1 cellular context compared by ENCODE assay signal in the genomic region with DNA sequence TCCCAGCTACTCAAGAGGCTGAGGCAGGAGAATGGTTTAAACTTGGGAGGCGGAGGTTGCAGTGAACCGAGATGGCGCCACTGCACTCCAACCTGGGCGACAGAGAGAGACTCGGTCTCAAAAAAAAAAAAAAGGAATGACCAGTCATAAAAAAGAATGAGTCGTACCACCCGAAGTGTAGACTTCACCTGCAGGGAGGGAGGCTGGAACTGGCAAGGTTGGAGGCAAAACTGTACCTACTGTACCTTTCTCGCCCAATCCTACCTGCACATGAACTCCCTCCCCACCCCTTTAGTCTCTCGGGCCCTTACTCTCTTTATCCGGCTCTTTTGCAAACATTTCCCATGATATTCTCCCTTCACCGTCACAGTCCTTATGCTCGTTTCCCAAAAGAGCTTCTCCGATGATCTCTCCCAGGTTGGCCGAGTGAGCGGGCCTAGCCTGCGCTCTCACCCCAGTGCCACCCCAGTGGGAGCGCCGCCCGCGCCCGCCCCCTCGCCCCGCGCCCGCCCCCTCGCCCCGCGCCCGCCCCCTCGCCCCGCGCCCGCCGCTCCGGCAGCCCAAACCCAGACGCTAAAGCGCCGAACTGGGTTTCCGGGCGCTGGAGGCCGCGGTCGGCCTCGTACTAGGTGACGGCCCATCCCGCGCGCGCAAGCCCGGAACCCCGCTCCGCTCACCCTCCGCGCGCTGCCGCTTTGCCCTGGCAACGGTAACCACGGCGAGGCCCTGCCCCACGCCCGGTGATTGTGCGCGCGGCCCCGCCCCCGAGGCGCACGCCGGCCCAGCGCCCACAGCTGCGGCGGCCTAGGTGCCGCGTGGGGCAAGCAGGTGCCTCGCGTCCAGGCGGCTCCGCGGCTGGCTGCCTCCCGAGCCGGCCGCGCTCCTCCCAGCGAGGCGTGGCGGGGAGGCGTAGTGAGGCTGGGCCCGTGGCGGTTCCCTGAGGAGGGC.
TF ChIP-seq lines count a peak whose summit lies in the region.

A gene (plus strand): TSS at position 772 of the 948 bp plus-strand sequence. CDS start 294 bp downstream, outside the sequence.

TF ChIP-seq in K562, 482 proteins besides CTCF, POLR2A, EP300 and RAD21 (continued from another document and continues in another):
- TF ChIP-seq, protein P1, sequence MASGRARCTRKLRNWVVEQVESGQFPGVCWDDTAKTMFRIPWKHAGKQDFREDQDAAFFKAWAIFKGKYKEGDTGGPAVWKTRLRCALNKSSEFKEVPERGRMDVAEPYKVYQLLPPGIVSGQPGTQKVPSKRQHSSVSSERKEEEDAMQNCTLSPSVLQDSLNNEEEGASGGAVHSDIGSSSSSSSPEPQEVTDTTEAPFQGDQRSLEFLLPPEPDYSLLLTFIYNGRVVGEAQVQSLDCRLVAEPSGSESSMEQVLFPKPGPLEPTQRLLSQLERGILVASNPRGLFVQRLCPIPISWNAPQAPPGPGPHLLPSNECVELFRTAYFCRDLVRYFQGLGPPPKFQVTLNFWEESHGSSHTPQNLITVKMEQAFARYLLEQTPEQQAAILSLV (tag; IDR thresholded peaks at IDR 0.05) = no peak
- no peak for TF ChIP-seq ZKSCAN8 (CRISPR knock-in tag; IDR thresholded peaks at IDR 0.05)
- no peak for TF ChIP-seq U2AF2 (optimal IDR thresholded peaks at IDR 0.05; ENCODE audit: low read depth, low read length)
- TF ChIP-seq ESRRB (CRISPR knock-in tag; IDR thresholded peaks at IDR 0.05; ENCODE audit: borderline replicate concordance) = no peak
- TF ChIP-seq, protein P2, sequence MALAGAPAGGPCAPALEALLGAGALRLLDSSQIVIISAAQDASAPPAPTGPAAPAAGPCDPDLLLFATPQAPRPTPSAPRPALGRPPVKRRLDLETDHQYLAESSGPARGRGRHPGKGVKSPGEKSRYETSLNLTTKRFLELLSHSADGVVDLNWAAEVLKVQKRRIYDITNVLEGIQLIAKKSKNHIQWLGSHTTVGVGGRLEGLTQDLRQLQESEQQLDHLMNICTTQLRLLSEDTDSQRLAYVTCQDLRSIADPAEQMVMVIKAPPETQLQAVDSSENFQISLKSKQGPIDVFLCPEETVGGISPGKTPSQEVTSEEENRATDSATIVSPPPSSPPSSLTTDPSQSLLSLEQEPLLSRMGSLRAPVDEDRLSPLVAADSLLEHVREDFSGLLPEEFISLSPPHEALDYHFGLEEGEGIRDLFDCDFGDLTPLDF (CRISPR knock-in tag; IDR thresholded peaks at IDR 0.05) = no peak
- no peak for TF ChIP-seq LARP7 (IDR thresholded peaks at IDR 0.05)
- no peak for TF ChIP-seq HOXB6 (CRISPR knock-in tag; IDR thresholded peaks at IDR 0.05; ENCODE audit: borderline replicate concordance)
- TF ChIP-seq, protein P3, sequence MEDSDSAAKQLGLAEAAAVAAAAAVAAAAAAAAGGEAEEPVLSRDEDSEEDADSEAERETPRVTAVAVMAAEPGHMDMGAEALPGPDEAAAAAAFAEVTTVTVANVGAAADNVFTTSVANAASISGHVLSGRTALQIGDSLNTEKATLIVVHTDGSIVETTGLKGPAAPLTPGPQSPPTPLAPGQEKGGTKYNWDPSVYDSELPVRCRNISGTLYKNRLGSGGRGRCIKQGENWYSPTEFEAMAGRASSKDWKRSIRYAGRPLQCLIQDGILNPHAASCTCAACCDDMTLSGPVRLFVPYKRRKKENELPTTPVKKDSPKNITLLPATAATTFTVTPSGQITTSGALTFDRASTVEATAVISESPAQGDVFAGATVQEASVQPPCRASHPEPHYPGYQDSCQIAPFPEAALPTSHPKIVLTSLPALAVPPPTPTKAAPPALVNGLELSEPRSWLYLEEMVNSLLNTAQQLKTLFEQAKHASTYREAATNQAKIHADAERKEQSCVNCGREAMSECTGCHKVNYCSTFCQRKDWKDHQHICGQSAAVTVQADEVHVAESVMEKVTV (CRISPR knock-in tag; IDR thresholded peaks at IDR 0.05) = no peak
- TF ChIP-seq MXI1 (IDR thresholded peaks at IDR 0.05; ENCODE audit: low read depth, low read length) = peak; percentile 92
- TF ChIP-seq BRF1 (IDR thresholded peaks at IDR 0.05; ENCODE audit: borderline replicate concordance, extremely low read depth, insufficient read length) = no peak
- no peak for TF ChIP-seq SAFB (IDR thresholded peaks at IDR 0.05; ENCODE audit: borderline replicate concordance, low read depth, low read length)
- no peak for TF ChIP-seq ZNF253 (CRISPR knock-in tag; conservative IDR thresholded peaks at IDR 0.05)
- no peak for TF ChIP-seq SP2 (IDR thresholded peaks at IDR 0.05; ENCODE audit: extremely low read depth, low read depth, low read length, poor library complexity, severe bottlenecking)
- TF ChIP-seq, protein P4, sequence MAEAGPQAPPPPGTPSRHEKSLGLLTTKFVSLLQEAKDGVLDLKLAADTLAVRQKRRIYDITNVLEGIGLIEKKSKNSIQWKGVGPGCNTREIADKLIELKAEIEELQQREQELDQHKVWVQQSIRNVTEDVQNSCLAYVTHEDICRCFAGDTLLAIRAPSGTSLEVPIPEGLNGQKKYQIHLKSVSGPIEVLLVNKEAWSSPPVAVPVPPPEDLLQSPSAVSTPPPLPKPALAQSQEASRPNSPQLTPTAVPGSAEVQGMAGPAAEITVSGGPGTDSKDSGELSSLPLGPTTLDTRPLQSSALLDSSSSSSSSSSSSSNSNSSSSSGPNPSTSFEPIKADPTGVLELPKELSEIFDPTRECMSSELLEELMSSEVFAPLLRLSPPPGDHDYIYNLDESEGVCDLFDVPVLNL (CRISPR knock-in tag; IDR thresholded peaks at IDR 0.05; ENCODE audit: low read depth) = no peak
- TF ChIP-seq ZSCAN29 (IDR thresholded peaks at IDR 0.05) = no peak
- no peak for TF ChIP-seq XRCC3 (IDR thresholded peaks at IDR 0.05)
- no peak for TF ChIP-seq ILK (tag; IDR thresholded peaks at IDR 0.05; ENCODE audit: borderline replicate concordance, low read depth)
- TF ChIP-seq ESRRA (IDR thresholded peaks at IDR 0.05; ENCODE audit: borderline replicate concordance, low read depth) = no peak
- TF ChIP-seq, protein P5, sequence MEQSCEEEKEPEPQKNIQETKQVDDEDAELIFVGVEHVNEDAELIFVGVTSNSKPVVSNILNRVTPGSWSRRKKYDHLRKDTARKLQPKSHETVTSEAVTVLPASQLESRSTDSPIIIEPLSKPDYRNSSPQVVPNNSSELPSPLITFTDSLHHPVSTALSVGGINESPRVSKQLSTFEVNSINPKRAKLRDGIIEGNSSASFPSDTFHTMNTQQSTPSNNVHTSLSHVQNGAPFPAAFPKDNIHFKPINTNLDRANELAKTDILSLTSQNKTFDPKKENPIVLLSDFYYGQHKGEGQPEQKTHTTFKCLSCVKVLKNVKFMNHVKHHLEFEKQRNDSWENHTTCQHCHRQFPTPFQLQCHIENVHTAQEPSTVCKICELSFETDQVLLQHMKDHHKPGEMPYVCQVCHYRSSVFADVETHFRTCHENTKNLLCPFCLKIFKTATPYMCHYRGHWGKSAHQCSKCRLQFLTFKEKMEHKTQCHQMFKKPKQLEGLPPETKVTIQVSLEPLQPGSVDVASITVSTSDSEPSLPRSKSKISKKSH (CRISPR knock-in tag; IDR thresholded peaks at IDR 0.05) = no peak
- TF ChIP-seq ZNF668 (CRISPR knock-in tag; IDR thresholded peaks at IDR 0.05) = no peak
- 0 out of 2 replicates have a peak, but pooled peaks have one; percentile 37 for TF ChIP-seq KLF1 (tag; IDR thresholded peaks at IDR 0.05)
- peak; percentile 77 for TF ChIP-seq CXXC5 (CRISPR knock-in tag; IDR thresholded peaks at IDR 0.05)
- TF ChIP-seq ZNF696 (CRISPR knock-in tag; conservative IDR thresholded peaks at IDR 0.05) = no peak
- no peak for TF ChIP-seq SAFB2 (IDR thresholded peaks at IDR 0.05; ENCODE audit: borderline replicate concordance, low read depth, low read length, severe bottlenecking)
- TF ChIP-seq CC2D1A (IDR thresholded peaks at IDR 0.05) = no peak
- TF ChIP-seq IFI16 (CRISPR knock-in tag; IDR thresholded peaks at IDR 0.05) = no peak
- no peak for TF ChIP-seq ZNF354B (CRISPR knock-in tag; IDR thresholded peaks at IDR 0.05)
- TF ChIP-seq GABPA (tag; conservative IDR thresholded peaks at IDR 0.05; ENCODE audit: low read depth) = peak; percentile 45
- TF ChIP-seq HNRNPH1 (optimal IDR thresholded peaks at IDR 0.05; ENCODE audit: low read depth, low read length) = no peak
- TF ChIP-seq, protein P6, sequence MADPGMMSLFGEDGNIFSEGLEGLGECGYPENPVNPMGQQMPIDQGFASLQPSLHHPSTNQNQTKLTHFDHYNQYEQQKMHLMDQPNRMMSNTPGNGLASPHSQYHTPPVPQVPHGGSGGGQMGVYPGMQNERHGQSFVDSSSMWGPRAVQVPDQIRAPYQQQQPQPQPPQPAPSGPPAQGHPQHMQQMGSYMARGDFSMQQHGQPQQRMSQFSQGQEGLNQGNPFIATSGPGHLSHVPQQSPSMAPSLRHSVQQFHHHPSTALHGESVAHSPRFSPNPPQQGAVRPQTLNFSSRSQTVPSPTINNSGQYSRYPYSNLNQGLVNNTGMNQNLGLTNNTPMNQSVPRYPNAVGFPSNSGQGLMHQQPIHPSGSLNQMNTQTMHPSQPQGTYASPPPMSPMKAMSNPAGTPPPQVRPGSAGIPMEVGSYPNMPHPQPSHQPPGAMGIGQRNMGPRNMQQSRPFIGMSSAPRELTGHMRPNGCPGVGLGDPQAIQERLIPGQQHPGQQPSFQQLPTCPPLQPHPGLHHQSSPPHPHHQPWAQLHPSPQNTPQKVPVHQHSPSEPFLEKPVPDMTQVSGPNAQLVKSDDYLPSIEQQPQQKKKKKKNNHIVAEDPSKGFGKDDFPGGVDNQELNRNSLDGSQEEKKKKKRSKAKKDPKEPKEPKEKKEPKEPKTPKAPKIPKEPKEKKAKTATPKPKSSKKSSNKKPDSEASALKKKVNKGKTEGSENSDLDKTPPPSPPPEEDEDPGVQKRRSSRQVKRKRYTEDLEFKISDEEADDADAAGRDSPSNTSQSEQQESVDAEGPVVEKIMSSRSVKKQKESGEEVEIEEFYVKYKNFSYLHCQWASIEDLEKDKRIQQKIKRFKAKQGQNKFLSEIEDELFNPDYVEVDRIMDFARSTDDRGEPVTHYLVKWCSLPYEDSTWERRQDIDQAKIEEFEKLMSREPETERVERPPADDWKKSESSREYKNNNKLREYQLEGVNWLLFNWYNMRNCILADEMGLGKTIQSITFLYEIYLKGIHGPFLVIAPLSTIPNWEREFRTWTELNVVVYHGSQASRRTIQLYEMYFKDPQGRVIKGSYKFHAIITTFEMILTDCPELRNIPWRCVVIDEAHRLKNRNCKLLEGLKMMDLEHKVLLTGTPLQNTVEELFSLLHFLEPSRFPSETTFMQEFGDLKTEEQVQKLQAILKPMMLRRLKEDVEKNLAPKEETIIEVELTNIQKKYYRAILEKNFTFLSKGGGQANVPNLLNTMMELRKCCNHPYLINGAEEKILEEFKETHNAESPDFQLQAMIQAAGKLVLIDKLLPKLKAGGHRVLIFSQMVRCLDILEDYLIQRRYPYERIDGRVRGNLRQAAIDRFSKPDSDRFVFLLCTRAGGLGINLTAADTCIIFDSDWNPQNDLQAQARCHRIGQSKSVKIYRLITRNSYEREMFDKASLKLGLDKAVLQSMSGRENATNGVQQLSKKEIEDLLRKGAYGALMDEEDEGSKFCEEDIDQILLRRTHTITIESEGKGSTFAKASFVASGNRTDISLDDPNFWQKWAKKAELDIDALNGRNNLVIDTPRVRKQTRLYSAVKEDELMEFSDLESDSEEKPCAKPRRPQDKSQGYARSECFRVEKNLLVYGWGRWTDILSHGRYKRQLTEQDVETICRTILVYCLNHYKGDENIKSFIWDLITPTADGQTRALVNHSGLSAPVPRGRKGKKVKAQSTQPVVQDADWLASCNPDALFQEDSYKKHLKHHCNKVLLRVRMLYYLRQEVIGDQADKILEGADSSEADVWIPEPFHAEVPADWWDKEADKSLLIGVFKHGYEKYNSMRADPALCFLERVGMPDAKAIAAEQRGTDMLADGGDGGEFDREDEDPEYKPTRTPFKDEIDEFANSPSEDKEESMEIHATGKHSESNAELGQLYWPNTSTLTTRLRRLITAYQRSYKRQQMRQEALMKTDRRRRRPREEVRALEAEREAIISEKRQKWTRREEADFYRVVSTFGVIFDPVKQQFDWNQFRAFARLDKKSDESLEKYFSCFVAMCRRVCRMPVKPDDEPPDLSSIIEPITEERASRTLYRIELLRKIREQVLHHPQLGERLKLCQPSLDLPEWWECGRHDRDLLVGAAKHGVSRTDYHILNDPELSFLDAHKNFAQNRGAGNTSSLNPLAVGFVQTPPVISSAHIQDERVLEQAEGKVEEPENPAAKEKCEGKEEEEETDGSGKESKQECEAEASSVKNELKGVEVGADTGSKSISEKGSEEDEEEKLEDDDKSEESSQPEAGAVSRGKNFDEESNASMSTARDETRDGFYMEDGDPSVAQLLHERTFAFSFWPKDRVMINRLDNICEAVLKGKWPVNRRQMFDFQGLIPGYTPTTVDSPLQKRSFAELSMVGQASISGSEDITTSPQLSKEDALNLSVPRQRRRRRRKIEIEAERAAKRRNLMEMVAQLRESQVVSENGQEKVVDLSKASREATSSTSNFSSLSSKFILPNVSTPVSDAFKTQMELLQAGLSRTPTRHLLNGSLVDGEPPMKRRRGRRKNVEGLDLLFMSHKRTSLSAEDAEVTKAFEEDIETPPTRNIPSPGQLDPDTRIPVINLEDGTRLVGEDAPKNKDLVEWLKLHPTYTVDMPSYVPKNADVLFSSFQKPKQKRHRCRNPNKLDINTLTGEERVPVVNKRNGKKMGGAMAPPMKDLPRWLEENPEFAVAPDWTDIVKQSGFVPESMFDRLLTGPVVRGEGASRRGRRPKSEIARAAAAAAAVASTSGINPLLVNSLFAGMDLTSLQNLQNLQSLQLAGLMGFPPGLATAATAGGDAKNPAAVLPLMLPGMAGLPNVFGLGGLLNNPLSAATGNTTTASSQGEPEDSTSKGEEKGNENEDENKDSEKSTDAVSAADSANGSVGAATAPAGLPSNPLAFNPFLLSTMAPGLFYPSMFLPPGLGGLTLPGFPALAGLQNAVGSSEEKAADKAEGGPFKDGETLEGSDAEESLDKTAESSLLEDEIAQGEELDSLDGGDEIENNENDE (IDR thresholded peaks at IDR 0.05; ENCODE audit: low read depth, low read length) = no peak
- peak; percentile 48; the same call in 1 of the 2 replicates for TF ChIP-seq GABPB1 (CRISPR knock-in tag; IDR thresholded peaks at IDR 0.05)
- no peak for TF ChIP-seq TAF1 (IDR thresholded peaks at IDR 0.05; ENCODE audit: control insufficient read depth, extremely low read depth, insufficient read depth, low read length, severe bottlenecking)
- no peak for TF ChIP-seq GABPB2 (CRISPR knock-in tag; conservative IDR thresholded peaks at IDR 0.05)
- peak; percentile 62 for TF ChIP-seq CREBBP (IDR thresholded peaks at IDR 0.05; ENCODE audit: low read depth, low read length)
- peak; percentile 77 for TF ChIP-seq BMI1 (IDR thresholded peaks at IDR 0.05; ENCODE audit: low read length)
- TF ChIP-seq KLF13 (tag; IDR thresholded peaks at IDR 0.05; ENCODE audit: borderline replicate concordance, low read depth) = no peak
- TF ChIP-seq MCM3 (IDR thresholded peaks at IDR 0.05) = no peak
- TF ChIP-seq ETV6 (IDR thresholded peaks at IDR 0.05; ENCODE audit: borderline replicate concordance in 1 of 2, low read depth in 2 of 2, low read length in 1 of 2) = no peak
- no peak for TF ChIP-seq ETV6 (CRISPR knock-in tag; IDR thresholded peaks at IDR 0.05; ENCODE audit: borderline replicate concordance)
- TF ChIP-seq POLR2B (IDR thresholded peaks at IDR 0.05; ENCODE audit: low read depth, partially characterized antibody) = no peak
- TF ChIP-seq HNRNPUL1 (IDR thresholded peaks at IDR 0.05; ENCODE audit: low read length) = no peak
- no peak for TF ChIP-seq SRF (CRISPR knock-in tag; IDR thresholded peaks at IDR 0.05)
- no peak for TF ChIP-seq HDAC8 (tag; IDR thresholded peaks at IDR 0.05)
- TF ChIP-seq TEAD1 (CRISPR knock-in tag; IDR thresholded peaks at IDR 0.05) = peak in 1 of 2 experiments; percentile 70; a peak in 1 of 4 replicates
- TF ChIP-seq PRPF4 (IDR thresholded peaks at IDR 0.05; ENCODE audit: insufficient read depth, low read depth, low read length, poor library complexity, severe bottlenecking) = no peak
